ENCODE assay signal across 9 cellular contexts in genomic region chr5:177363565-177363964, GRCh38. TPM values are rescaled to one million over a fixed set of nuclear protein-coding genes. Genes with fewer than 3 reads are reported as not detected.
DNase-seq lines count a peak whose midpoint lies in the region; ATAC-seq and TF ChIP-seq lines count a peak whose summit lies in the region.
"Had no signal": no experiment of that assay in that cellular context is flagged by ENCODE, and none has a peak within 500 bp of the region (broad histone marks: within the 10 kb centered on the region; RNA-seq: fewer than 3 reads in every experiment).

No MANE protein-coding gene starts in this region.

- H3K4me1 Mint-ChIP-seq in activated T-cell treated with anti-CD3 and anti-CD28 coated beads, Interleukin-2, amount 50 U/mL, for 72 hours (ENCODE audit: low read depth) = peaks cover 84% of the 10 kb centered on the region

- no peak for TF ChIP-seq POLR2A in right lobe of liver (IDR thresholded peaks at IDR 0.05)

- H3K36me3 ChIP-seq in ascending aorta (no peaks in the 10 kb centered on the region), right lobe of liver (no peaks in the 10 kb centered on the region), thymus (ENCODE audit: control insufficient read depth, insufficient read depth) (peaks cover 37% of the 10 kb centered on the region)

- peak overlapping the region; percentile 75 to 86 for H3K4me3 Mint-ChIP-seq in activated T-cell treated with anti-CD3 and anti-CD28 coated beads, Interleukin-2, amount 50 U/mL, for 72 hours

- DNase-seq in activated T-cell treated with anti-CD3 and anti-CD28 coated beads, Interleukin-2, amount 50 U/mL, for 72 hours = no peak
- DNase-seq in activated T-cell treated with anti-CD3 and anti-CD28 coated beads for 4 hours = no peak
- no peak for DNase-seq in ascending aorta (ENCODE audit: low spot score in 2 of 2)
- peak in 1 of 3 donors; percentile 11 for DNase-seq in right lobe of liver
- no peak for DNase-seq in DMS53 (lab: John Stamatoyannopoulos, UW)
- no peak for DNase-seq in NCI-H69 (lab: John Stamatoyannopoulos, UW)
- DNase-seq in stimulated activated CD4-positive, alpha-beta T cell treated with anti-CD3 and anti-CD28 coated beads, Interleukin-2, amount 100 ng/mL, for 48 hours = no peak

- no peak overlapping the region for H3K27ac ChIP-seq in ascending aorta
- H3K27ac ChIP-seq in right lobe of liver = peak overlapping the region in 1 of 3 donors; percentile 94
- H3K27ac ChIP-seq in thymus (ENCODE audit: low read depth) = peak overlapping the region; percentile 38
- H3K27ac ChIP-seq: C4-2B had no signal

- no peaks in the 10 kb centered on the region for H3K27me3 ChIP-seq in ascending aorta
- H3K27me3 ChIP-seq in right lobe of liver = no peaks in the 10 kb centered on the region
- no peaks in the 10 kb centered on the region for H3K27me3 ChIP-seq in thymus (ENCODE audit: control insufficient read depth, insufficient read depth)

- H3K9me3 ChIP-seq in ascending aorta (no peaks in the 10 kb centered on the region), right lobe of liver (no peaks in the 10 kb centered on the region), thymus (ENCODE audit: control insufficient read depth) (peaks cover 3% of the 10 kb centered on the region)

- H3K4me1 ChIP-seq in ascending aorta (peaks cover 7 to 18% of the 10 kb centered on the region in 2 donors), right lobe of liver (peaks cover 0 to 63% (median 33%) of the 10 kb centered on the region in 4 donors), thymus (ENCODE audit: control insufficient read depth, insufficient read depth, low read length) (peaks cover 46% of the 10 kb centered on the region)

- H3K27ac Mint-ChIP-seq in activated T-cell treated with anti-CD3 and anti-CD28 coated beads, Interleukin-2, amount 50 U/mL, for 72 hours = no peak overlapping the region

- H3K27me3 Mint-ChIP-seq in activated T-cell treated with anti-CD3 and anti-CD28 coated beads, Interleukin-2, amount 50 U/mL, for 72 hours (ENCODE audit: low read depth) = no peaks in the 10 kb centered on the region

- peaks cover 2 to 5% of the 10 kb centered on the region in 2 donors for H3K36me3 Mint-ChIP-seq in activated T-cell treated with anti-CD3 and anti-CD28 coated beads, Interleukin-2, amount 50 U/mL, for 72 hours (ENCODE audit: insufficient read depth in 2 of 2)

- ATAC-seq in activated T-cell treated with anti-CD3 and anti-CD28 coated beads, Interleukin-2, amount 50 U/mL, for 72 hours (replicated peaks in 1 of 2) = no peak
- no peak for ATAC-seq in right lobe of liver

- WGBS in right lobe of liver (ENCODE audit: insufficient coverage, low coverage, low lambda C conversion rate, missing lambda C conversion rate) = 32% methylated on average over 10 of the region's 10 CpGs
- 72% methylated on average over 10 of the region's 10 CpGs for WGBS in thymus

- peak overlapping the region; percentile 53 to 66 for H3K4me3 ChIP-seq in ascending aorta
- H3K4me3 ChIP-seq in right lobe of liver = peak overlapping the region; percentile 44 to 68 (median 58)
- H3K4me3 ChIP-seq in thymus (ENCODE audit: low read length) = peak overlapping the region; percentile 57

- TF ChIP-seq CTCF in ascending aorta (IDR thresholded peaks at IDR 0.05) (no peak), right lobe of liver (IDR thresholded peaks at IDR 0.05) (no peak)

- intact Hi-C loops in ascending aorta (cut with DNase I) (no loop called here), right lobe of liver (cut with DNase I) (no loop called here)

- no peaks in the 10 kb centered on the region for H3K9me3 Mint-ChIP-seq in activated T-cell treated with anti-CD3 and anti-CD28 coated beads, Interleukin-2, amount 50 U/mL, for 72 hours

RNA-seq across cellular contexts. Expression of gene RGS14, which starts 5.8 kb away (rescaled TPM):
- 10 to 100 TPM; 41.3 to 50.8 TPM for total RNA-seq in activated T-cell treated with anti-CD3 and anti-CD28 coated beads, Interleukin-2, amount 50 U/mL, for 72 hours
- total RNA-seq in ascending aorta (4.5 TPM), right lobe of liver (10 to 100 TPM; 29.2 to 43.1 (median 35.2) TPM)
- polyA plus RNA-seq in thymus = 52.7 TPM

RNA-seq across cellular contexts. Expression of gene LMAN2, which starts 12.1 kb away (rescaled TPM):
- total RNA-seq in activated T-cell treated with anti-CD3 and anti-CD28 coated beads, Interleukin-2, amount 50 U/mL, for 72 hours = 100 to 1,000 TPM; 115 to 124 TPM
- total RNA-seq in ascending aorta = 229 TPM
- 100 to 1,000 TPM; 103 to 297 (median 160) TPM for total RNA-seq in right lobe of liver
- polyA plus RNA-seq in thymus = 95.3 TPM

RNA-seq across cellular contexts. Expression of gene SLC34A1, which starts 20.7 kb away (rescaled TPM):
- total RNA-seq in activated T-cell treated with anti-CD3 and anti-CD28 coated beads, Interleukin-2, amount 50 U/mL, for 72 hours = under 1 TPM; 0.19 to 0.21 TPM
- not detected for total RNA-seq in ascending aorta
- total RNA-seq in right lobe of liver = 1 to 10 TPM in 3 of 6 experiments, under 1 TPM in 2, not detected in 1; 0.12 to 5.3 (median 1.6) TPM
- 0.02 TPM for polyA plus RNA-seq in thymus

RNA-seq across cellular contexts. Expression of gene PFN3, which starts 36.9 kb away (rescaled TPM):
- not detected for total RNA-seq in activated T-cell treated with anti-CD3 and anti-CD28 coated beads, Interleukin-2, amount 50 U/mL, for 72 hours
- total RNA-seq in ascending aorta (not detected), right lobe of liver (not detected)
- polyA plus RNA-seq in thymus = not detected

RNA-seq across cellular contexts. Expression of gene F12, which starts 45.8 kb away (rescaled TPM):
- total RNA-seq in activated T-cell treated with anti-CD3 and anti-CD28 coated beads, Interleukin-2, amount 50 U/mL, for 72 hours = 1 to 10 TPM; 6.5 to 6.7 TPM
- total RNA-seq in ascending aorta = not detected
- total RNA-seq in right lobe of liver = 100 to 1,000 TPM; 236 to 518 (median 365) TPM
- polyA plus RNA-seq in thymus = 1.2 TPM
